In the genomic region with DNA sequence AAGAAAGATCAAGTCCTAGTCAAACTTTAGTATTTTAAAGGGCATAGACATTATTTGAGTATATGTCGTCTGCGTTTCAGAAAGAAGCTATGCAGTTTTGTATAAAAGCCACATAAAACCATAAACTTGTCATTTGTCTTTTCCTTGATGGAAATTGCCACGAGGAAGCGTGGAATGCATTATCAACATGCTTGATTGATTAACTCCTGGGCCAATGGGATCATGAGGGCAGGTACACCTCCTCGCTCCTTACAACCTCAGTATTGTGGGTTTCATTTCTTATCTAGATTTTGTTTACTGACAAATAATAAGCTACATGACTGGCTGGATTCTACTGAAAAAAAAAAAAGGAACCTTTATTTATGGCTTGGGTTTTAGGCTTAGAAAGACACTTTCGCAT, we compare ENCODE assay signal across 22 cellular contexts.
DNase-seq lines count a peak whose midpoint lies in the region; ATAC-seq, FAIRE-seq and TF ChIP-seq lines count a peak whose summit lies in the region.
"Had no signal": no experiment of that assay in that cellular context is flagged by ENCODE, and none has a peak within 500 bp of the region (broad histone marks: within the 10 kb centered on the region; RNA-seq: fewer than 3 reads in every experiment).

No MANE protein-coding gene starts in this region.

- TF ChIP-seq CTCF in Loucy (conservative IDR thresholded peaks at IDR 0.05; ENCODE audit: low read length) (no peak), K562 (IDR thresholded peaks at IDR 0.05 in 2 of 3, conservative IDR thresholded peaks at IDR 0.05 in 1 of 3; ENCODE audit: insufficient read depth in 2 of 3, low read depth in 1 of 3, low read length in 3 of 3) (no peak)

- H3K27me3 ChIP-seq in Loucy (ENCODE audit: insufficient read depth, low read length, poor library complexity, severe bottlenecking) (no peaks in the 10 kb centered on the region), K562 (ENCODE audit: control insufficient read depth in 2 of 2, insufficient read depth in 2 of 2, low read length in 2 of 2) (no peaks in the 10 kb centered on the region), right cardiac atrium (ENCODE audit: control insufficient read depth, insufficient read depth) (no peaks in the 10 kb centered on the region)
- H3K27me3 ChIP-seq: BE2C had no signal

- DNase-seq in K562 (ENCODE audit: extremely low read depth in 1 of 4, low spot score in 3 of 4): no peak
- no peak for DNase-seq in left colon
- no peak for DNase-seq in GM19238 (ENCODE audit: insufficient read length, low spot score)
- no peak for DNase-seq in right cardiac atrium
- DNase-seq: ACHN; BE2C; C1 segment of cervical spinal cord; CD8-positive, alpha-beta memory T cell; COR-L47; DMS 273 treated with DMSO at 0.1 percent for 48 hours; DMS53; DND-41; EL; H9; IMR-90 had no signal

- no peak overlapping the region for H2AFZ ChIP-seq in Loucy (ENCODE audit: low read length)
- no peak overlapping the region for H2AFZ ChIP-seq in K562 (ENCODE audit: low read depth, low read length)

- TF ChIP-seq EP300 in K562 (IDR thresholded peaks at IDR 0.05; ENCODE audit: low read length): no peak

- TF ChIP-seq RAD21 in K562 (CRISPR knock-in tag; conservative IDR thresholded peaks at IDR 0.05 in 1 of 2, IDR thresholded peaks at IDR 0.05 in 1 of 2): no peak

- in situ Hi-C loops in K562 (cut with MboI): no loop called here

- no peaks in the 10 kb centered on the region for H3K79me2 ChIP-seq in Loucy (ENCODE audit: insufficient read depth, low read length)
- no peaks in the 10 kb centered on the region for H3K79me2 ChIP-seq in K562 (ENCODE audit: control insufficient read depth, insufficient read depth, low read length)

- CTCF ChIA-PET in K562 (lab: Yijun Ruan, JAX; ENCODE audit: low intra/inter-chr PET ratio): interaction anchor here (0.7 kb wide), 1 partner anchor 466 kb away, joined by 3 read pairs; no protein-coding TSS in a partner anchor

- WGBS in K562 (ENCODE audit: insufficient coverage, low coverage, missing lambda C conversion rate): 59% methylated on average over 6 of the region's 6 CpGs
- WGBS in right cardiac atrium: 88% methylated on average over 6 of the region's 6 CpGs

- H3K36me3 ChIP-seq in Loucy (ENCODE audit: insufficient read depth, low read length) (no peaks in the 10 kb centered on the region), K562 (ENCODE audit: control insufficient read depth, insufficient read depth, low read length) (no peaks in the 10 kb centered on the region)
- H3K36me3 ChIP-seq: BE2C had no signal

- H3K9me1 ChIP-seq in K562 (ENCODE audit: control insufficient read depth, insufficient read depth, low read length): no peaks in the 10 kb centered on the region

- H3K4me3 ChIP-seq in Loucy (ENCODE audit: low read length, poor library complexity, severe bottlenecking) (no peak overlapping the region), K562 (no peak overlapping the region), right cardiac atrium (ENCODE audit: low read length) (no peak overlapping the region)
- H3K4me3 ChIP-seq: GM12878 had no signal

- no peak overlapping the region for H3K27ac ChIP-seq in K562 (ENCODE audit: extremely low read depth, low read depth, low read length)
- H3K27ac ChIP-seq in right cardiac atrium (ENCODE audit: low read length): no peak overlapping the region

- ATAC-seq in K562 (no peak), left colon (peak; percentile 34), right cardiac atrium (no peak), GM19455 (IDR thresholded peaks at IDR 0.05; ENCODE audit: unreplicated experiment) (no peak), GM18873 (IDR thresholded peaks at IDR 0.05; ENCODE audit: low FRiP score, unreplicated experiment) (no peak)
- ATAC-seq: GM12878 had no signal

- FAIRE-seq in K562 (lab: Jason Lieb, UNC): no peak
- FAIRE-seq: A204.1, GM12878, H1, HTR-8/SVneo had no signal

- H4K20me1 ChIP-seq in Loucy (ENCODE audit: insufficient read depth, low read length, poor library complexity, severe bottlenecking): no peaks in the 10 kb centered on the region
- no peaks in the 10 kb centered on the region for H4K20me1 ChIP-seq in K562 (replicated peaks; ENCODE audit: control insufficient read depth, insufficient read depth, low read length)

- H3F3A ChIP-seq in Loucy (ENCODE audit: low read depth): peaks cover 12% of the 10 kb centered on the region; the same call in 1 of the 2 replicates

- H3K9me3 ChIP-seq in Loucy (ENCODE audit: insufficient read depth, low read depth, low read length): no peaks in the 10 kb centered on the region
- no peaks in the 10 kb centered on the region for H3K9me3 ChIP-seq in K562 (replicated peaks; ENCODE audit: control insufficient read depth, insufficient read depth, low read depth, low read length)
- no peaks in the 10 kb centered on the region for H3K9me3 ChIP-seq in right cardiac atrium (ENCODE audit: control insufficient read depth, low read length)
- H3K9me3 ChIP-seq: BE2C had no signal

- H3K9me2 ChIP-seq in Loucy (replicated peaks; ENCODE audit: low read depth, low read length): no peaks in the 10 kb centered on the region

- intact Hi-C loops in K562 (cut with micrococcal nuclease): no loop called here
- intact Hi-C loops in left colon (cut with DNase I, micrococcal nuclease): no loop called here
- intact Hi-C loops in right cardiac atrium (cut with DNase I): no loop called here

- H3K4me1 ChIP-seq in Loucy (ENCODE audit: insufficient read depth, low read length, poor library complexity, severe bottlenecking) (peaks cover 44% of the 10 kb centered on the region), K562 (replicated peaks in 1 of 2; ENCODE audit: control insufficient read depth in 2 of 2, insufficient read depth in 2 of 2, low read length in 2 of 2) (no peaks in the 10 kb centered on the region), right cardiac atrium (ENCODE audit: control insufficient read depth, insufficient read depth, low read length) (no peaks in the 10 kb centered on the region)
- H3K4me1 ChIP-seq: BE2C had no signal

- POLR2A ChIA-PET in K562 (lab: Yijun Ruan, JAX): no interaction called here

- TF ChIP-seq POLR2A in K562 (conservative IDR thresholded peaks at IDR 0.05): no peak

- BruUV-seq in K562 (replicated peaks; lab: Mats Ljungman, UMichigan): no TSS peak

- H3K4me2 ChIP-seq in Loucy (ENCODE audit: low read depth, low read length, poor library complexity, severe bottlenecking) (peak overlapping the region; percentile 8), K562 (ENCODE audit: insufficient read depth, low read length) (no peak overlapping the region)

- H3K9ac ChIP-seq in Loucy (ENCODE audit: low read depth, low read length, poor library complexity, severe bottlenecking) (no peak overlapping the region), K562 (ENCODE audit: insufficient read depth in 1 of 2, low read depth in 2 of 2, low read length in 2 of 2) (no peak overlapping the region)

TF ChIP-seq in K562, 482 proteins besides CTCF, POLR2A, EP300 and RAD21:
- TF ChIP-seq TAF15 (IDR thresholded peaks at IDR 0.05; ENCODE audit: low read depth, low read length): no peak
- TF ChIP-seq, protein P1, sequence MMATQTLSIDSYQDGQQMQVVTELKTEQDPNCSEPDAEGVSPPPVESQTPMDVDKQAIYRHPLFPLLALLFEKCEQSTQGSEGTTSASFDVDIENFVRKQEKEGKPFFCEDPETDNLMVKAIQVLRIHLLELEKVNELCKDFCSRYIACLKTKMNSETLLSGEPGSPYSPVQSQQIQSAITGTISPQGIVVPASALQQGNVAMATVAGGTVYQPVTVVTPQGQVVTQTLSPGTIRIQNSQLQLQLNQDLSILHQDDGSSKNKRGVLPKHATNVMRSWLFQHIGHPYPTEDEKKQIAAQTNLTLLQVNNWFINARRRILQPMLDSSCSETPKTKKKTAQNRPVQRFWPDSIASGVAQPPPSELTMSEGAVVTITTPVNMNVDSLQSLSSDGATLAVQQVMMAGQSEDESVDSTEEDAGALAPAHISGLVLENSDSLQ (IDR thresholded peaks at IDR 0.05): peak; percentile 39
